ENCODE assay signal across 40 cellular contexts in genomic region chr2:6789559-6790138, GRCh38.
"Had no signal": no experiment of that assay in that cellular context is flagged by ENCODE, and none has a peak within 500 bp of the region (broad histone marks: within the 10 kb centered on the region; RNA-seq: fewer than 3 reads in every experiment).

No MANE protein-coding gene starts in this region.

- H3K27ac Mint-ChIP-seq: activated B cell treated with CpG ODN at 0.5 μM for 24 hours; activated CD4-positive, alpha-beta memory T cell treated with anti-CD3 and anti-CD28 coated beads for 36 hours; activated CD4-positive, alpha-beta T cell treated with anti-CD3 and anti-CD28 coated beads, Interleukin-2, amount 10 ng/mL, durations not matched to agents 24 days and 14 days; activated CD8-positive, alpha-beta T cell treated with anti-CD3 and anti-CD28 coated beads for 36 hours; activated naive CD4-positive, alpha-beta T cell treated with anti-CD3 and anti-CD28 coated beads for 36 hours; activated naive CD4-positive, alpha-beta T cell treated with anti-CD3 and anti-CD28 coated beads, Interleukin-2, amount 50 U/mL, for 72 hours; activated naive CD8-positive, alpha-beta T cell treated with anti-CD3 and anti-CD28 coated beads for 36 hours; activated T-cell treated with anti-CD3 and anti-CD28 coated beads, Interleukin-2, amount 50 U/mL, for 72 hours; activated T-helper 1 cell treated with anti-CD3 and anti-CD28 coated beads, Interleukin-12 subunit alpha, Interleukin-12 subunit beta, Interleukin-2, Interleukin-4 antibody, amounts not matched to agents 30 ng/mL and 10 ng/mL and 1 ng/mL, durations not matched to agents 14 hours and 24 hours and 36 hours; activated T-helper 17 cell treated with anti-CD3 and anti-CD28 coated beads, Interleukin-2, amount 50 U/mL, for 72 hours; T-helper 1 cell treated with Interleukin-12 subunit alpha and Interleukin-12 subunit beta and Interleukin-4 antibody, amounts not matched to agents 30 μg/mL and 1 μg/mL, for 36 hours; T-helper 2 cell treated with Interferon-gamma antibody and Interleukin-4, amounts not matched to agents 5 μg/mL and 100 μg/mL, for 36 hours had no signal

- DNase-seq: activated B cell treated with CpG ODN at 0.5 μM for 24 hours; activated CD4-positive, alpha-beta memory T cell treated with anti-CD3 and anti-CD28 coated beads for 36 hours; activated CD4-positive, alpha-beta T cell treated with anti-CD3 and anti-CD28 coated beads for 4 hours; activated CD4-positive, alpha-beta T cell treated with anti-CD3 and anti-CD28 coated beads, Interleukin-2, amount 10 ng/mL, durations not matched to agents 24 days and 14 days; activated CD4-positive, alpha-beta T cell treated with anti-CD3 and anti-CD28 coated beads, Interleukin-2, amount 50 U/mL, for 1 hour; activated CD4-positive, alpha-beta T cell treated with anti-CD3 and anti-CD28 coated beads, Interleukin-2, amount 50 U/mL, for 4 hours; activated CD4-positive, CD25-positive, alpha-beta regulatory T cell treated with anti-CD3 and anti-CD28 coated beads, Interleukin-2, amount 50 U/mL, for 72 hours; activated CD8-positive, alpha-beta memory T cell treated with anti-CD3 and anti-CD28 coated beads, Interleukin-2, amount 50 U/mL, for 4 hours; activated CD8-positive, alpha-beta T cell treated with anti-CD3 and anti-CD28 coated beads for 36 hours; activated effector memory CD4-positive, alpha-beta T cell treated with anti-CD3 and anti-CD28 coated beads, Interleukin-2, amount 50 U/mL, for 16 hours; activated gamma-delta T cell treated with Interleukin-2 at 50 U/mL for 16 hours; activated naive CD4-positive, alpha-beta T cell; activated naive CD4-positive, alpha-beta T cell treated with anti-CD3 and anti-CD28 coated beads for 36 hours; activated naive CD4-positive, alpha-beta T cell treated with anti-CD3 and anti-CD28 coated beads, Interleukin-2, amount 50 U/mL, for 16 hours; activated naive CD8-positive, alpha-beta T cell treated with anti-CD3 and anti-CD28 coated beads for 36 hours; activated T-cell treated with anti-CD3 and anti-CD28 coated beads for 4 hours; activated T-cell treated with anti-CD3 and anti-CD28 coated beads, Interleukin-2, amount 50 U/mL, for 1 hour; activated T-cell treated with anti-CD3 and anti-CD28 coated beads, Interleukin-2, amount 50 U/mL, for 4 hours; activated T-cell treated with anti-CD3 and anti-CD28 coated beads, Interleukin-2, amount 50 U/mL, for 72 hours; adrenal gland; amniotic stem cell; aorta; body of pancreas; brain microvascular endothelial cell; caudate nucleus; cerebellar nuclear complex; T-helper 1 cell; T-helper 2 cell; T-helper 9 cell had no signal

- H3K36me3 ChIP-seq: adrenal gland, brain microvascular endothelial cell, breast epithelium, cardiac muscle cell had no signal

- FAIRE-seq: astrocyte, TTC549 had no signal

- H3K27ac ChIP-seq: adrenal gland, body of pancreas, brain microvascular endothelial cell, breast epithelium, cardiac muscle cell, VCaP had no signal

- H3K9me3 Mint-ChIP-seq: activated B cell treated with CpG ODN at 0.5 μM for 24 hours; activated CD4-positive, alpha-beta memory T cell treated with anti-CD3 and anti-CD28 coated beads for 36 hours; activated CD4-positive, alpha-beta T cell treated with anti-CD3 and anti-CD28 coated beads, Interleukin-2, amount 10 ng/mL, durations not matched to agents 24 days and 14 days; activated CD8-positive, alpha-beta T cell treated with anti-CD3 and anti-CD28 coated beads for 36 hours; activated naive CD4-positive, alpha-beta T cell treated with anti-CD3 and anti-CD28 coated beads for 36 hours; activated naive CD4-positive, alpha-beta T cell treated with anti-CD3 and anti-CD28 coated beads, Interleukin-2, amount 50 U/mL, for 72 hours; activated naive CD8-positive, alpha-beta T cell treated with anti-CD3 and anti-CD28 coated beads for 36 hours; activated T-cell treated with anti-CD3 and anti-CD28 coated beads, Interleukin-2, amount 50 U/mL, for 4 hours; activated T-helper 1 cell treated with anti-CD3 and anti-CD28 coated beads, Interleukin-12 subunit alpha, Interleukin-12 subunit beta, Interleukin-2, Interleukin-4 antibody, amounts not matched to agents 30 ng/mL and 10 ng/mL and 1 ng/mL, durations not matched to agents 14 hours and 24 hours and 36 hours; activated T-helper 17 cell treated with anti-CD3 and anti-CD28 coated beads, Interleukin-2, amount 50 U/mL, for 72 hours; central memory CD8-positive, alpha-beta T cell; T-helper 1 cell treated with Interleukin-12 subunit alpha and Interleukin-12 subunit beta and Interleukin-4 antibody, amounts not matched to agents 30 μg/mL and 1 μg/mL, for 36 hours; T-helper 2 cell treated with Interferon-gamma antibody and Interleukin-4, amounts not matched to agents 5 μg/mL and 100 μg/mL, for 36 hours had no signal

- H3K4me3 ChIP-seq: adrenal gland, body of pancreas, breast epithelium, cardiac muscle cell had no signal

- ATAC-seq: activated CD8-positive, alpha-beta T cell treated with anti-CD3 and anti-CD28 coated beads for 36 hours; activated naive CD4-positive, alpha-beta T cell treated with anti-CD3 and anti-CD28 coated beads, Interleukin-2, amount 50 U/mL, for 72 hours; activated T-cell treated with anti-CD3 and anti-CD28 coated beads, Interleukin-2, amount 50 U/mL, for 4 hours; activated T-cell treated with anti-CD3 and anti-CD28 coated beads, Interleukin-2, amount 50 U/mL, for 72 hours; activated T-helper 17 cell treated with anti-CD3 and anti-CD28 coated beads, Interleukin-2, amount 50 U/mL, for 72 hours; body of pancreas had no signal

- H3K4me3 Mint-ChIP-seq: activated B cell treated with CpG ODN at 0.5 μM for 24 hours; activated CD4-positive, alpha-beta memory T cell treated with anti-CD3 and anti-CD28 coated beads for 36 hours; activated CD4-positive, alpha-beta T cell treated with anti-CD3 and anti-CD28 coated beads, Interleukin-2, amount 10 ng/mL, durations not matched to agents 24 days and 14 days; activated CD8-positive, alpha-beta T cell treated with anti-CD3 and anti-CD28 coated beads for 36 hours; activated naive CD4-positive, alpha-beta T cell treated with anti-CD3 and anti-CD28 coated beads for 36 hours; activated naive CD8-positive, alpha-beta T cell treated with anti-CD3 and anti-CD28 coated beads for 36 hours; activated T-cell treated with anti-CD3 and anti-CD28 coated beads, Interleukin-2, amount 50 U/mL, for 4 hours; activated T-cell treated with anti-CD3 and anti-CD28 coated beads, Interleukin-2, amount 50 U/mL, for 72 hours; activated T-helper 1 cell treated with anti-CD3 and anti-CD28 coated beads, Interleukin-12 subunit alpha, Interleukin-12 subunit beta, Interleukin-2, Interleukin-4 antibody, amounts not matched to agents 30 ng/mL and 10 ng/mL and 1 ng/mL, durations not matched to agents 14 hours and 24 hours and 36 hours; activated T-helper 17 cell treated with anti-CD3 and anti-CD28 coated beads, Interleukin-2, amount 50 U/mL, for 72 hours; central memory CD8-positive, alpha-beta T cell; T-helper 1 cell treated with Interleukin-12 subunit alpha and Interleukin-12 subunit beta and Interleukin-4 antibody, amounts not matched to agents 30 μg/mL and 1 μg/mL, for 36 hours; T-helper 2 cell treated with Interferon-gamma antibody and Interleukin-4, amounts not matched to agents 5 μg/mL and 100 μg/mL, for 36 hours had no signal

- H3K4me1 Mint-ChIP-seq: activated B cell treated with CpG ODN at 0.5 μM for 24 hours; activated CD4-positive, alpha-beta T cell treated with anti-CD3 and anti-CD28 coated beads, Interleukin-2, amount 10 ng/mL, durations not matched to agents 24 days and 14 days; activated naive CD8-positive, alpha-beta T cell treated with anti-CD3 and anti-CD28 coated beads for 36 hours; activated T-helper 17 cell treated with anti-CD3 and anti-CD28 coated beads, Interleukin-2, amount 50 U/mL, for 72 hours; central memory CD8-positive, alpha-beta T cell had no signal

- H3K27me3 ChIP-seq: body of pancreas, brain microvascular endothelial cell, cardiac muscle cell had no signal

- H3K36me3 Mint-ChIP-seq: activated CD4-positive, alpha-beta memory T cell treated with anti-CD3 and anti-CD28 coated beads for 36 hours; activated naive CD4-positive, alpha-beta T cell treated with anti-CD3 and anti-CD28 coated beads, Interleukin-2, amount 50 U/mL, for 72 hours; activated naive CD8-positive, alpha-beta T cell treated with anti-CD3 and anti-CD28 coated beads for 36 hours had no signal

- H3K9me3 ChIP-seq: adrenal gland, body of pancreas, breast epithelium had no signal
